ENCODE assay signal across 19 cellular contexts in the genomic region with DNA sequence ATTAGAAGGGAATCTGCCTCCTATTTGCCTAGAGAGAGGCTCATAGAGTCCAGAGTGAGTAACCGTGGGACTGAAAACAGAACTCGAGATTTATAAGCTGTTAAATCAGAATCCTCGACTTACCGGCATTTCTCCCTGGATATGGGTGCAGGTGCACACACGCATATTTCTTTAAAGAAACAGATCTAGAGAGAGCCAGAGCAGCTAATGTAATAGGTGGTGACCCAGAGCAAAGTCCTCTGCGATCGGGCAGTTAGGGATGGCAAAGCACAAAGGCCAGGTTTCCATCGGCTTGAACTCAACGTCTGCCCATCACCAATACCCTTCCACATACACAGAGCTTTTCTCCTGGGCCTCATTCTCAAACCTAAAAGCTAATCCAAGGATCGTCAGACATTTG. TPM values are rescaled to one million over a fixed set of nuclear protein-coding genes. Genes with fewer than 3 reads are reported as not detected.
DNase-seq lines count a peak whose midpoint lies in the region; ATAC-seq and TF ChIP-seq lines count a peak whose summit lies in the region.
"Had no signal": no experiment of that assay in that cellular context is flagged by ENCODE, and none has a peak within 500 bp of the region (broad histone marks: within the 10 kb centered on the region; RNA-seq: fewer than 3 reads in every experiment).

No MANE protein-coding gene starts in this region.

- H3K36me3 ChIP-seq in Loucy (ENCODE audit: insufficient read depth, low read length) = peaks cover 87% of the 10 kb centered on the region
- peaks cover 0 to 22% (median 0%) of the 10 kb centered on the region in 4 donors for H3K36me3 ChIP-seq in right lobe of liver
- peaks cover 23% of the 10 kb centered on the region for H3K36me3 ChIP-seq in suprapubic skin

- peak; percentile 96 to 98 (median 98) for ATAC-seq in right lobe of liver
- ATAC-seq in stimulated activated effector memory CD8-positive, alpha-beta T cell treated with anti-CD3 and anti-CD28 coated beads, Interleukin-12 subunit alpha, Interleukin-12 subunit beta, amount 100 ng/mL, for 72 hours = no peak
- ATAC-seq: PC-3 had no signal

- H3K4me2 ChIP-seq in Loucy (ENCODE audit: low read depth, low read length, poor library complexity, severe bottlenecking) = peak overlapping the region; percentile 95
- H3K4me2 ChIP-seq: KMS-11 had no signal

- no peaks in the 10 kb centered on the region for H3K27me3 Mint-ChIP-seq in brain

- no peak for TF ChIP-seq POLR2A in right lobe of liver (IDR thresholded peaks at IDR 0.05)
- TF ChIP-seq POLR2A in suprapubic skin (IDR thresholded peaks at IDR 0.05) = no peak

- H3K9me3 Mint-ChIP-seq in brain = peaks cover 0 to 7% (median 3%) of the 10 kb centered on the region in 5 experiments
- H3K9me3 Mint-ChIP-seq in stimulated activated effector memory CD8-positive, alpha-beta T cell treated with anti-CD3 and anti-CD28 coated beads, Interleukin-12 subunit alpha, Interleukin-12 subunit beta, amount 100 ng/mL, for 72 hours = no peaks in the 10 kb centered on the region

- H3K4me1 ChIP-seq in Loucy (ENCODE audit: insufficient read depth, low read length, poor library complexity, severe bottlenecking) (peaks cover 45% of the 10 kb centered on the region), right lobe of liver (peaks cover 0 to 21% (median 5%) of the 10 kb centered on the region in 4 donors), suprapubic skin (no peaks in the 10 kb centered on the region)

- peaks cover 49% of the 10 kb centered on the region for H3K36me3 Mint-ChIP-seq in brain
- peaks cover 49% of the 10 kb centered on the region for H3K36me3 Mint-ChIP-seq in stimulated activated effector memory CD8-positive, alpha-beta T cell treated with anti-CD3 and anti-CD28 coated beads, Interleukin-12 subunit alpha, Interleukin-12 subunit beta, amount 100 ng/mL, for 72 hours

- TF ChIP-seq CTCF in Loucy (conservative IDR thresholded peaks at IDR 0.05; ENCODE audit: low read length) = no peak
- no peak for TF ChIP-seq CTCF in brain (conservative IDR thresholded peaks at IDR 0.05)
- no peak for TF ChIP-seq CTCF in right lobe of liver (IDR thresholded peaks at IDR 0.05)
- no peak for TF ChIP-seq CTCF in suprapubic skin (IDR thresholded peaks at IDR 0.05)

- no peaks in the 10 kb centered on the region for H3K27me3 ChIP-seq in Loucy (ENCODE audit: insufficient read depth, low read length, poor library complexity, severe bottlenecking)
- H3K27me3 ChIP-seq in right lobe of liver = no peaks in the 10 kb centered on the region
- no peaks in the 10 kb centered on the region for H3K27me3 ChIP-seq in suprapubic skin

- DNase-seq in right lobe of liver (peak; percentile 33 to 80 (median 67)), suprapubic skin (ENCODE audit: low spot score in 2 of 2) (no peak), Ammon's horn (ENCODE audit: low spot score) (no peak), foreskin melanocyte (no peak)
- no peak for DNase-seq in stimulated activated effector memory CD8-positive, alpha-beta T cell treated with anti-CD3 and anti-CD28 coated beads, Interleukin-12 subunit alpha, Interleukin-12 subunit beta, amount 100 ng/mL, for 72 hours (ENCODE audit: low spot score in 2 of 2)
- DNase-seq: ACHN, DMS79, NCI-H1092, NCI-H1436 treated with DMSO at 0.1 percent for 48 hours, NCI-H2029, NCI-H2171, NCI-H526, PC-3, RPMI8226 had no signal

- H3K4me3 ChIP-seq in Loucy (ENCODE audit: low read length, poor library complexity, severe bottlenecking) (peak overlapping the region; percentile 66), right lobe of liver (no peak overlapping the region), suprapubic skin (no peak overlapping the region)

- no peak overlapping the region for H2AFZ ChIP-seq in Loucy (ENCODE audit: low read length)

- WGBS in right lobe of liver (ENCODE audit: insufficient coverage, low coverage, low lambda C conversion rate, missing lambda C conversion rate) = 43% methylated on average over 8 of the region's 10 CpGs
- 90% methylated on average over 10 of the region's 10 CpGs for WGBS in suprapubic skin

- peak overlapping the region; percentile 41 for H3K9ac ChIP-seq in Loucy (ENCODE audit: low read depth, low read length, poor library complexity, severe bottlenecking)
- H3K9ac ChIP-seq: KMS-11 had no signal

- no peak for TF ChIP-seq EP300 in suprapubic skin (IDR thresholded peaks at IDR 0.05)

- intact Hi-C loops in right lobe of liver (cut with DNase I) = no loop called here

- H4K20me1 ChIP-seq in Loucy (ENCODE audit: insufficient read depth, low read length, poor library complexity, severe bottlenecking) = peaks cover 97% of the 10 kb centered on the region

- H3K9me3 ChIP-seq in Loucy (ENCODE audit: insufficient read depth, low read depth, low read length) = no peaks in the 10 kb centered on the region
- H3K9me3 ChIP-seq in right lobe of liver = no peaks in the 10 kb centered on the region
- H3K9me3 ChIP-seq in suprapubic skin = no peaks in the 10 kb centered on the region

- H3K79me2 ChIP-seq in Loucy (ENCODE audit: insufficient read depth, low read length) = peaks cover 100% of the 10 kb centered on the region

- no peaks in the 10 kb centered on the region for H3K9me2 ChIP-seq in Loucy (replicated peaks; ENCODE audit: low read depth, low read length)

- H3K27ac Mint-ChIP-seq in brain = peak overlapping the region in 3 of 5 experiments; percentile 34 to 67 (median 35)
- H3K27ac Mint-ChIP-seq in stimulated activated effector memory CD8-positive, alpha-beta T cell treated with anti-CD3 and anti-CD28 coated beads, Interleukin-12 subunit alpha, Interleukin-12 subunit beta, amount 100 ng/mL, for 72 hours = peak overlapping the region; percentile 77

- H3F3A ChIP-seq in Loucy (ENCODE audit: low read depth) = peaks cover 18% of the 10 kb centered on the region; the same call in 1 of the 2 replicates

- peak overlapping the region in 1 of 3 donors; percentile 12 for H3K27ac ChIP-seq in right lobe of liver
- no peak overlapping the region for H3K27ac ChIP-seq in suprapubic skin
- H3K27ac ChIP-seq: C4-2B, KMS-11 had no signal

- peaks cover 7% of the 10 kb centered on the region for H3K4me1 Mint-ChIP-seq in brain
- peaks cover 20% of the 10 kb centered on the region for H3K4me1 Mint-ChIP-seq in stimulated activated effector memory CD8-positive, alpha-beta T cell treated with anti-CD3 and anti-CD28 coated beads, Interleukin-12 subunit alpha, Interleukin-12 subunit beta, amount 100 ng/mL, for 72 hours

- no peak overlapping the region for H3K4me3 Mint-ChIP-seq in brain
- H3K4me3 Mint-ChIP-seq in stimulated activated effector memory CD8-positive, alpha-beta T cell treated with anti-CD3 and anti-CD28 coated beads, Interleukin-12 subunit alpha, Interleukin-12 subunit beta, amount 100 ng/mL, for 72 hours = no peak overlapping the region

RNA-seq across cellular contexts. Expression of a gene that starts 13.8 kb away (rescaled TPM):
- 5.1 TPM for polyA plus RNA-seq in brain (ENCODE audit: insufficient read depth, low read depth, low replicate concordance)
- total RNA-seq in right lobe of liver (10 to 100 TPM in 3 of 6 experiments, 1 to 10 TPM in 3; 7.5 to 14.2 (median 11.4) TPM), suprapubic skin (10 to 100 TPM; 22.2 to 40.6 (median 32.6) TPM)

RNA-seq across cellular contexts. Expression of a gene that starts 25.4 kb away (rescaled TPM):
- polyA plus RNA-seq in brain (ENCODE audit: insufficient read depth, low read depth, low replicate concordance) = not detected
- total RNA-seq in right lobe of liver (not detected), suprapubic skin (not detected)
- total RNA-seq: H4, PC-3 had no signal

RNA-seq across cellular contexts. Expression of a gene that starts 57.5 kb away (rescaled TPM):
- 18.9 TPM for polyA plus RNA-seq in brain (ENCODE audit: insufficient read depth, low read depth, low replicate concordance)
- total RNA-seq in right lobe of liver (10 to 100 TPM in 4 of 6 experiments, 1 to 10 TPM in 2; 4.9 to 22.3 (median 19.1) TPM), suprapubic skin (10 to 100 TPM; 21.7 to 48.6 (median 33.8) TPM)

Comparison
In these comparisons a context has a peak if more than half of its experiments do, and no peak if none do; other contexts are left out.
1. DNase-seq: peak in right lobe of liver (3 of 3); none in stimulated activated effector memory CD8-positive, alpha-beta T cell treated with anti-CD3 and anti-CD28 coated beads, Interleukin-12 subunit alpha, Interleukin-12 subunit beta, amount 100 ng/mL, for 72 hours (0 of 2), suprapubic skin (0 of 2), Ammon's horn (single experiment) and foreskin melanocyte (single experiment).